ENCODE assay signal across 21 cellular contexts in the genomic region with DNA sequence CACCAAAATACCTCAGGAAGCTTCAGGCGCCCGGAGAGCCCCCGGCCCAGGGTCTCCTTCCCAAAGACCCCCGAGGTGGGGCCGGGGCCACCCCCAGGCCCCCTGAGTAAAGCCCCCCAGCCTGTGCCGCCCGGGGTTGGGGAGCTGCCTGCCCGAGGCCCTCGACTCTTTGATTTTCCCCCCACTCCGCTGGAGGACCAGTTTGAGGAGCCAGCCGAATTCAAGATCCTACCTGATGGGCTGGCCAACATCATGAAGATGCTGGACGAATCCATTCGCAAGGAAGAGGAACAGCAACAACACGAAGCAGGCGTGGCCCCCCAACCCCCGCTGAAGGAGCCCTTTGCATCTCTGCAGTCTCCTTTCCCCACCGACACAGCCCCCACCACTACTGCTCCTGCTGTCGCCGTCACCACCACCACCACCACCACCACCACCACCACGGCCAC. TPM values are rescaled to one million over a fixed set of nuclear protein-coding genes. Genes with fewer than 3 reads are reported as not detected.
DNase-seq lines count a peak whose midpoint lies in the region; ATAC-seq and TF ChIP-seq lines count a peak whose summit lies in the region.
"Had no signal": no experiment of that assay in that cellular context is flagged by ENCODE, and none has a peak within 500 bp of the region (broad histone marks: within the 10 kb centered on the region; RNA-seq: fewer than 3 reads in every experiment).

No MANE protein-coding gene starts in this region.

- no peak overlapping the region for H3K4me3 ChIP-seq in H7 (ENCODE audit: insufficient read depth, low read depth, low read length)
- no peak overlapping the region for H3K4me3 ChIP-seq in transverse colon
- H3K4me3 ChIP-seq: PC-9, SJCRH30 had no signal

- peak overlapping the region; percentile 58 for H3K4me3 Mint-ChIP-seq in activated naive CD8-positive, alpha-beta T cell
- H3K4me3 Mint-ChIP-seq in activated naive CD8-positive, alpha-beta T cell treated with anti-CD3 and anti-CD28 coated beads, Interleukin-2, amount 50 U/mL, for 24 hours: no peak overlapping the region
- H3K4me3 Mint-ChIP-seq in activated T-helper 2 cell treated with anti-CD3 and anti-CD28 coated beads, Interferon-gamma antibody, Interleukin-2, Interleukin-4, amounts not matched to agents 10 μg/mL and 5 μg/mL and 100 μg/mL, durations not matched to agents 14 hours and 24 hours and 36 hours (ENCODE audit: low read depth): peak overlapping the region; percentile 30
- H3K4me3 Mint-ChIP-seq: CD14-positive monocyte, H9 had no signal

- TF ChIP-seq POLR2A in transverse colon (IDR thresholded peaks at IDR 0.05): no peak

- H3K4me1 ChIP-seq in transverse colon: peaks cover 11 to 32% (median 20%) of the 10 kb centered on the region in 4 donors
- H3K4me1 ChIP-seq: SJCRH30 had no signal

- no peaks in the 10 kb centered on the region for H3K9me3 Mint-ChIP-seq in activated naive CD8-positive, alpha-beta T cell (ENCODE audit: low read depth)
- no peaks in the 10 kb centered on the region for H3K9me3 Mint-ChIP-seq in activated naive CD8-positive, alpha-beta T cell treated with anti-CD3 and anti-CD28 coated beads, Interleukin-2, amount 50 U/mL, for 24 hours
- H3K9me3 Mint-ChIP-seq in activated T-helper 2 cell treated with anti-CD3 and anti-CD28 coated beads, Interferon-gamma antibody, Interleukin-2, Interleukin-4, amounts not matched to agents 10 μg/mL and 5 μg/mL and 100 μg/mL, durations not matched to agents 14 hours and 24 hours and 36 hours: no peaks in the 10 kb centered on the region
- H3K9me3 Mint-ChIP-seq: H9 had no signal

- in situ Hi-C loops in transverse colon (cut with MboI; ENCODE audit: low pct_ligation_motif_present in 1 of 4, low pct_unique_long_range_greater_than_20kb in 1 of 4, low sequenced_read_pairs in 3 of 4): no loop called here

- H3K36me3 Mint-ChIP-seq in activated naive CD8-positive, alpha-beta T cell: peaks cover 2% of the 10 kb centered on the region
- H3K36me3 Mint-ChIP-seq in activated naive CD8-positive, alpha-beta T cell treated with anti-CD3 and anti-CD28 coated beads, Interleukin-2, amount 50 U/mL, for 24 hours (ENCODE audit: low read depth): peaks cover 45% of the 10 kb centered on the region
- H3K36me3 Mint-ChIP-seq in activated T-helper 2 cell treated with anti-CD3 and anti-CD28 coated beads, Interferon-gamma antibody, Interleukin-2, Interleukin-4, amounts not matched to agents 10 μg/mL and 5 μg/mL and 100 μg/mL, durations not matched to agents 14 hours and 24 hours and 36 hours (ENCODE audit: low read depth): peaks cover 71% of the 10 kb centered on the region

- no peak overlapping the region for H3K27ac ChIP-seq in transverse colon
- H3K27ac ChIP-seq: PC-9, SJCRH30 had no signal

- no peak for ATAC-seq in activated naive CD8-positive, alpha-beta T cell treated with anti-CD3 and anti-CD28 coated beads, Interleukin-2, amount 50 U/mL, for 24 hours

- H3K36me3 ChIP-seq in H7 (replicated peaks; ENCODE audit: control insufficient read depth, insufficient read depth, low read length): no peaks in the 10 kb centered on the region
- peaks cover 0 to 50% (median 18%) of the 10 kb centered on the region in 4 donors for H3K36me3 ChIP-seq in transverse colon

- peaks cover 35% of the 10 kb centered on the region for H3K4me1 Mint-ChIP-seq in activated naive CD8-positive, alpha-beta T cell (ENCODE audit: low read depth)
- peaks cover 54% of the 10 kb centered on the region for H3K4me1 Mint-ChIP-seq in activated naive CD8-positive, alpha-beta T cell treated with anti-CD3 and anti-CD28 coated beads, Interleukin-2, amount 50 U/mL, for 24 hours
- H3K4me1 Mint-ChIP-seq in activated T-helper 2 cell treated with anti-CD3 and anti-CD28 coated beads, Interferon-gamma antibody, Interleukin-2, Interleukin-4, amounts not matched to agents 10 μg/mL and 5 μg/mL and 100 μg/mL, durations not matched to agents 14 hours and 24 hours and 36 hours (ENCODE audit: low read depth): peaks cover 26% of the 10 kb centered on the region

- intact Hi-C loops in activated T-helper 2 cell treated with anti-CD3 and anti-CD28 coated beads, Interferon-gamma antibody, Interleukin-2, Interleukin-4, amounts not matched to agents 10 μg/mL and 5 μg/mL and 100 μg/mL, durations not matched to agents 14 hours and 24 hours and 36 hours (cut with micrococcal nuclease): no loop called here
- intact Hi-C loops in posterior vena cava (cut with DNase I) (no loop called here), transverse colon (cut with DNase I; ENCODE audit: low total_unique reads) (no loop called here)

- no peak for DNase-seq in activated naive CD8-positive, alpha-beta T cell treated with anti-CD3 and anti-CD28 coated beads, Interleukin-2, amount 50 U/mL, for 24 hours
- DNase-seq in H7 (peak; percentile 23), posterior vena cava (ENCODE audit: low spot score) (peak; percentile 67), transverse colon (no peak)
- no peak for DNase-seq in activated T-helper 2 cell treated with anti-CD3 and anti-CD28 coated beads, Interferon-gamma antibody, Interleukin-2, Interleukin-4, amounts not matched to agents 10 μg/mL and 5 μg/mL and 100 μg/mL, durations not matched to agents 14 hours and 24 hours and 36 hours (ENCODE audit: low spot score)
- no peak for DNase-seq in central memory CD4-positive, alpha-beta T cell
- DNase-seq: AML-193, COR-L47, DMS 273 treated with DMSO at 0.1 percent for 48 hours, DND-41, H9, MM.1S, NCI-H1092, NCI-H1436 treated with DMSO at 0.1 percent for 48 hours, NCI-H2029, NCI-H2171, NCI-H526, PC-9, SJCRH30 had no signal

- peaks cover 27% of the 10 kb centered on the region for H3K27me3 ChIP-seq in H7 (ENCODE audit: control insufficient read depth, insufficient read depth, low read length)
- no peaks in the 10 kb centered on the region for H3K27me3 ChIP-seq in transverse colon
- H3K27me3 ChIP-seq: SJCRH30 had no signal

- 84 to 87% methylated on average over 3 to 20 of the region's 20 CpGs for WGBS in transverse colon (ENCODE audit: low coverage in 1 of 2), 2 donors

- H3K9me3 ChIP-seq in transverse colon: no peaks in the 10 kb centered on the region
- H3K9me3 ChIP-seq: SJCRH30 had no signal

- no peaks in the 10 kb centered on the region for H3K27me3 Mint-ChIP-seq in activated naive CD8-positive, alpha-beta T cell
- no peaks in the 10 kb centered on the region for H3K27me3 Mint-ChIP-seq in activated naive CD8-positive, alpha-beta T cell treated with anti-CD3 and anti-CD28 coated beads, Interleukin-2, amount 50 U/mL, for 24 hours
- H3K27me3 Mint-ChIP-seq in activated T-helper 2 cell treated with anti-CD3 and anti-CD28 coated beads, Interferon-gamma antibody, Interleukin-2, Interleukin-4, amounts not matched to agents 10 μg/mL and 5 μg/mL and 100 μg/mL, durations not matched to agents 14 hours and 24 hours and 36 hours (ENCODE audit: low read depth): no peaks in the 10 kb centered on the region

- no peak for TF ChIP-seq CTCF in transverse colon (IDR thresholded peaks at IDR 0.05)

- H3K27ac Mint-ChIP-seq in activated naive CD8-positive, alpha-beta T cell: no peak overlapping the region
- no peak overlapping the region for H3K27ac Mint-ChIP-seq in activated naive CD8-positive, alpha-beta T cell treated with anti-CD3 and anti-CD28 coated beads, Interleukin-2, amount 50 U/mL, for 24 hours
- no peak overlapping the region for H3K27ac Mint-ChIP-seq in activated T-helper 2 cell treated with anti-CD3 and anti-CD28 coated beads, Interferon-gamma antibody, Interleukin-2, Interleukin-4, amounts not matched to agents 10 μg/mL and 5 μg/mL and 100 μg/mL, durations not matched to agents 14 hours and 24 hours and 36 hours
- H3K27ac Mint-ChIP-seq: H9 had no signal

- TF ChIP-seq EP300 in transverse colon (IDR thresholded peaks at IDR 0.05; ENCODE audit: low read depth): no peak

RNA-seq across cellular contexts. Expression of gene TMEM88, which starts 6.7 kb away (rescaled TPM):
- total RNA-seq in H7 (2014; rRNA removed; shearing (Covaris generic)): 7.2 and 27.0 TPM in 2 replicates
- 4.1 and 6.1 TPM in 2 replicates for total RNA-seq in activated T-helper 2 cell treated with anti-CD3 and anti-CD28 coated beads, Interferon-gamma antibody, Interleukin-2, Interleukin-4, amounts not matched to agents 10 μg/mL and 5 μg/mL and 100 μg/mL, durations not matched to agents 14 hours and 24 hours and 36 hours
- 10 to 100 TPM; 17.5 to 26.1 TPM for total RNA-seq in posterior vena cava
- 10 to 100 TPM in 1 of 4 donors, 1 to 10 TPM in 3; 2.4 to 13.1 (median 6.8) TPM for total RNA-seq in transverse colon

RNA-seq across cellular contexts. Expression of gene NAA38, which starts 9.2 kb away (rescaled TPM):
- 59.0 and 81.9 TPM in 2 replicates for total RNA-seq in H7 (2014; rRNA removed; shearing (Covaris generic))
- 52.6 and 53.0 TPM in 2 replicates for total RNA-seq in activated T-helper 2 cell treated with anti-CD3 and anti-CD28 coated beads, Interferon-gamma antibody, Interleukin-2, Interleukin-4, amounts not matched to agents 10 μg/mL and 5 μg/mL and 100 μg/mL, durations not matched to agents 14 hours and 24 hours and 36 hours
- total RNA-seq in posterior vena cava (10 to 100 TPM; 65.2 to 79.7 TPM), transverse colon (10 to 100 TPM; 59.8 to 95.3 (median 86.5) TPM)

RNA-seq across cellular contexts. Expression of gene CYB5D1, which starts 9.6 kb away (rescaled TPM):
- total RNA-seq in H7 (2014; rRNA removed; shearing (Covaris generic)): 10.2 and 10.3 TPM in 2 replicates
- 8.8 and 10.5 TPM in 2 replicates for total RNA-seq in activated T-helper 2 cell treated with anti-CD3 and anti-CD28 coated beads, Interferon-gamma antibody, Interleukin-2, Interleukin-4, amounts not matched to agents 10 μg/mL and 5 μg/mL and 100 μg/mL, durations not matched to agents 14 hours and 24 hours and 36 hours
- total RNA-seq in posterior vena cava (1 to 10 TPM; 8.9 TPM), transverse colon (10 to 100 TPM in 1 of 4 donors, 1 to 10 TPM in 2, not detected in 1; 4.9 to 50.4 (median 9.6) TPM)

RNA-seq across cellular contexts. Expression of gene KDM6B, which starts 14.1 kb away (rescaled TPM):
- total RNA-seq in H7 (2014; rRNA removed; shearing (Covaris generic)): 1.1 and 1.6 TPM in 2 replicates
- total RNA-seq in activated T-helper 2 cell treated with anti-CD3 and anti-CD28 coated beads, Interferon-gamma antibody, Interleukin-2, Interleukin-4, amounts not matched to agents 10 μg/mL and 5 μg/mL and 100 μg/mL, durations not matched to agents 14 hours and 24 hours and 36 hours: 96.0 and 99.6 TPM in 2 replicates
- 10 to 100 TPM; 21.0 to 29.0 TPM for total RNA-seq in posterior vena cava
- total RNA-seq in transverse colon: 10 to 100 TPM; 18.3 to 33.7 (median 30.2) TPM

RNA-seq across cellular contexts. Expression of gene CHD3, which starts 40.4 kb away (rescaled TPM):
- total RNA-seq in H7 (2014; rRNA removed; shearing (Covaris generic)): 30.1 TPM in 2 replicates
- total RNA-seq in activated T-helper 2 cell treated with anti-CD3 and anti-CD28 coated beads, Interferon-gamma antibody, Interleukin-2, Interleukin-4, amounts not matched to agents 10 μg/mL and 5 μg/mL and 100 μg/mL, durations not matched to agents 14 hours and 24 hours and 36 hours: 158 and 164 TPM in 2 replicates
- total RNA-seq in posterior vena cava (100 to 1,000 TPM in 1 of 2 donors, 10 to 100 TPM in 1; 67.4 to 105 TPM), transverse colon (10 to 100 TPM; 53.0 to 71.6 (median 62.0) TPM)

Comparison
In these comparisons a context has a peak if more than half of its experiments do, and no peak if none do; other contexts are left out.
1. DNase-seq: peak in H7 (single experiment) and posterior vena cava (single experiment); none in activated naive CD8-positive, alpha-beta T cell treated with anti-CD3 and anti-CD28 coated beads, Interleukin-2, amount 50 U/mL, for 24 hours (single experiment), activated T-helper 2 cell treated with anti-CD3 and anti-CD28 coated beads, Interferon-gamma antibody, Interleukin-2, Interleukin-4, amounts not matched to agents 10 μg/mL and 5 μg/mL and 100 μg/mL, durations not matched to agents 14 hours and 24 hours and 36 hours (single experiment), transverse colon (single experiment) and central memory CD4-positive, alpha-beta T cell (single experiment).